ENCODE assay signal across 8 cellular contexts in genomic region chr3:15377961-15378791, GRCh38. TPM values are rescaled to one million over a fixed set of nuclear protein-coding genes. Genes with fewer than 3 reads are reported as not detected.
DNase-seq lines count a peak whose midpoint lies in the region; ATAC-seq and TF ChIP-seq lines count a peak whose summit lies in the region.

No MANE protein-coding gene starts in this region.

- H3K4me1 ChIP-seq in right atrium auricular region, result peaks cover 0 to 10% of the 10 kb centered on the region in 2 donors

- ATAC-seq in GM18498 (IDR thresholded peaks at IDR 0.05; ENCODE audit: unreplicated experiment) (peak; percentile 88), HG02938 (IDR thresholded peaks at IDR 0.05; ENCODE audit: unreplicated experiment) (peak; percentile 90)

- peak overlapping the region; percentile 84 for H3K27ac Mint-ChIP-seq in T-helper 1 cell treated with Interleukin-12 subunit alpha and Interleukin-12 subunit beta and Interleukin-4 antibody, amounts not matched to agents 30 μg/mL and 1 μg/mL, for 36 hours

- H3K4me1 Mint-ChIP-seq in T-helper 1 cell treated with Interleukin-12 subunit alpha and Interleukin-12 subunit beta and Interleukin-4 antibody, amounts not matched to agents 30 μg/mL and 1 μg/mL, for 36 hours (ENCODE audit: low read depth), result peaks cover 8% of the 10 kb centered on the region

- H3K36me3 Mint-ChIP-seq in T-helper 1 cell treated with Interleukin-12 subunit alpha and Interleukin-12 subunit beta and Interleukin-4 antibody, amounts not matched to agents 30 μg/mL and 1 μg/mL, for 36 hours (ENCODE audit: low read depth), result peaks cover 2% of the 10 kb centered on the region

- no peak overlapping the region for H3K4me3 Mint-ChIP-seq in T-helper 1 cell treated with Interleukin-12 subunit alpha and Interleukin-12 subunit beta and Interleukin-4 antibody, amounts not matched to agents 30 μg/mL and 1 μg/mL, for 36 hours

- H3K9me3 Mint-ChIP-seq in T-helper 1 cell treated with Interleukin-12 subunit alpha and Interleukin-12 subunit beta and Interleukin-4 antibody, amounts not matched to agents 30 μg/mL and 1 μg/mL, for 36 hours, result no peaks in the 10 kb centered on the region

- H3K27ac ChIP-seq in right atrium auricular region, result peak overlapping the region; percentile 60 to 81

- H3K27me3 Mint-ChIP-seq in T-helper 1 cell treated with Interleukin-12 subunit alpha and Interleukin-12 subunit beta and Interleukin-4 antibody, amounts not matched to agents 30 μg/mL and 1 μg/mL, for 36 hours (ENCODE audit: low read depth), result peaks cover 5% of the 10 kb centered on the region

- H3K4me3 ChIP-seq in right atrium auricular region, result no peak overlapping the region

- H3K9me3 ChIP-seq in right atrium auricular region, result no peaks in the 10 kb centered on the region

- peak; percentile 33 for DNase-seq in NCI-H1694 treated with DMSO at 0.1 percent for 48 hours (lab: John Stamatoyannopoulos, UW)
- peak; percentile 42 for DNase-seq in amniotic stem cell (lab: John Stamatoyannopoulos, UW)
- DNase-seq in right atrium auricular region (ENCODE audit: low spot score), result peak; percentile 99
- DNase-seq in putamen (ENCODE audit: low spot score), result peak; percentile 94
- no peak for DNase-seq in DMS79 (lab: John Stamatoyannopoulos, UW)

- no peaks in the 10 kb centered on the region for H3K36me3 ChIP-seq in right atrium auricular region

- H3K27me3 ChIP-seq in right atrium auricular region, result no peaks in the 10 kb centered on the region

- TF ChIP-seq CTCF in right atrium auricular region (IDR thresholded peaks at IDR 0.05), result peak; percentile 77 to 86

RNA-seq across cellular contexts. Expression of gene SH3BP5, which starts 45.8 kb away (rescaled TPM):
- 10 to 100 TPM; 14.4 to 18.4 TPM for total RNA-seq in right atrium auricular region

RNA-seq across cellular contexts. Expression of gene METTL6, which starts 49.2 kb away (rescaled TPM):
- total RNA-seq in right atrium auricular region, result 1 to 10 TPM; 6.3 to 7.8 TPM

RNA-seq across cellular contexts. Expression of gene EAF1, which starts 49.2 kb away (rescaled TPM):
- total RNA-seq in right atrium auricular region, result 10 to 100 TPM in 1 of 2 donors, 1 to 10 TPM in 1; 9.7 to 13.2 TPM
